Comparison of ENCODE assay signal across 1 cellular context in genomic region chr19:40646564-40647254, GRCh38.
TF ChIP-seq lines count a peak whose summit lies in the region.

No MANE protein-coding gene starts in this region.

TF ChIP-seq in H1, 55 proteins besides CTCF, POLR2A, EP300 and RAD21:
- TF ChIP-seq ASH2L (IDR thresholded peaks at IDR 0.05; ENCODE audit: low read length) (no peak), HDAC6 (IDR thresholded peaks at IDR 0.05; ENCODE audit: low read depth, low read length) (no peak), RFX5 (IDR thresholded peaks at IDR 0.05; ENCODE audit: borderline replicate concordance, low read depth, low read length) (no peak), CTBP2 (IDR thresholded peaks at IDR 0.05; ENCODE audit: borderline replicate concordance, insufficient read depth, insufficient read length, low read length) (no peak), TBP (IDR thresholded peaks at IDR 0.05; ENCODE audit: low read depth, low read length) (no peak), SUZ12 (IDR thresholded peaks at IDR 0.05; ENCODE audit: low read length) (no peak), TAF1 (IDR thresholded peaks at IDR 0.05; ENCODE audit: low read depth, low read length) (no peak), CREB1 (IDR thresholded peaks at IDR 0.05) (no peak), GTF2F1 (IDR thresholded peaks at IDR 0.05; ENCODE audit: borderline replicate concordance, low read depth, low read length) (no peak), E2F6 (IDR thresholded peaks at IDR 0.05) (no peak), JUND (IDR thresholded peaks at IDR 0.05; ENCODE audit: low read length) (no peak), KDM4A (IDR thresholded peaks at IDR 0.05; ENCODE audit: low read depth, low read length, severe bottlenecking) (no peak), SRF (IDR thresholded peaks at IDR 0.05; ENCODE audit: low read depth, low read length) (no peak), TEAD4 (IDR thresholded peaks at IDR 0.05; ENCODE audit: low read depth, low read length) (no peak)
